In the genomic region with DNA sequence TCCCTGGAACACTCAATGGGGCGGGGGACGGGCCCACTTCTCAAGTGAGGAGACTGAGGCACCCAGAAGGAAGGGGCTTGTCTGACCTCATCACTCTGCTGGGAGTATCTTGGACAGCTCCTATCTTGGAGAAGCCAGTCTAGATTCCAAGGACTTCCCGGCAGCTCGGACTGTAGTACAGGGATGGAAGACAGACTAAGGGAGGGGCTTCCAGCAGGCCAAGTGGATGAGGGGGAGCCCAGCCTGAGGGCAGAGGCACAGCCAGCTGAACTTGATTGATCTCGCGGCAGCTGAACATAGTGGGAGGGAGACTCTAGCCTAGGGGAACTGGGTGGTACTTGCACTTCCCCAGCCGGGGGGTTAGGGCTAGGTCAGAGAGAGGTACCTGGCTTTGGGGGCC, we compare ENCODE assay signal across 12 cellular contexts. TPM values are rescaled to one million over a fixed set of nuclear protein-coding genes. Genes with fewer than 3 reads are reported as not detected.
A peak's percentile ranks its signal among the peaks of the same experiment; 100 is the strongest.
DNase-seq lines count a peak whose midpoint lies in the region; ATAC-seq and TF ChIP-seq lines count a peak whose summit lies in the region.
"Had no signal": no experiment of that assay in that cellular context is flagged by ENCODE, and none has a peak within 500 bp of the region (broad histone marks: within the 10 kb centered on the region; RNA-seq: fewer than 3 reads in every experiment).

No MANE protein-coding gene starts in this region.

- H3K36me3 ChIP-seq in HUES64 (ENCODE audit: insufficient read depth, low read length) = no peaks in the 10 kb centered on the region

- peaks cover 12% of the 10 kb centered on the region for H3K4me1 Mint-ChIP-seq in osteocyte (ENCODE audit: unreplicated experiment)

- H3K27me3 Mint-ChIP-seq in osteocyte (ENCODE audit: unreplicated experiment) = no peaks in the 10 kb centered on the region

- peak; percentile 50 for DNase-seq in NCI-H2227 (lab: John Stamatoyannopoulos, UW; ENCODE audit: unreplicated experiment)
- no peak for DNase-seq in NCI-H2227 treated with DMSO at 0.1 percent for 48 hours (lab: John Stamatoyannopoulos, UW)
- no peak for DNase-seq in coronary artery (ENCODE audit: low spot score)
- DNase-seq in osteocyte (ENCODE audit: extremely low spot score, unreplicated experiment) = no peak
- no peak for DNase-seq in lower leg skin (ENCODE audit: low spot score in 2 of 2)
- DNase-seq: SHP77 treated with DMSO at 0.1 percent for 48 hours had no signal

- H3K9me3 ChIP-seq in HUES64 (ENCODE audit: insufficient read depth, low read depth, low read length) = no peaks in the 10 kb centered on the region

- no peak for TF ChIP-seq POLR2A in lower leg skin (IDR thresholded peaks at IDR 0.05)

- TF ChIP-seq CTCF in coronary artery (IDR thresholded peaks at IDR 0.05) (no peak), osteocyte (IDR thresholded peaks at IDR 0.05) (no peak), lower leg skin (IDR thresholded peaks at IDR 0.05) (no peak)

- no peak overlapping the region for H3K27ac Mint-ChIP-seq in osteocyte (ENCODE audit: unreplicated experiment)

- H3K9ac ChIP-seq in HUES64 (ENCODE audit: low read depth, low read length) = no peak overlapping the region

- intact Hi-C loops in lower leg skin (cut with DNase I; ENCODE audit: low total_unique reads) = no loop called here

- H3K4me3 ChIP-seq in HUES64 (ENCODE audit: low read length) (peak overlapping the region; percentile 65), coronary artery (peak overlapping the region; percentile 65), lower leg skin (ENCODE audit: low read depth, poor library complexity, severe bottlenecking) (no peak overlapping the region)
- H3K4me3 ChIP-seq: GM12878 had no signal

- H3K27ac ChIP-seq in HUES64 (ENCODE audit: low read depth, low read length) = no peak overlapping the region
- H3K27ac ChIP-seq in coronary artery = no peak overlapping the region
- H3K27ac ChIP-seq: tibial nerve had no signal

- 47% methylated on average over 7 of the region's 7 CpGs for WGBS in HUES64
- WGBS in lower leg skin, 2 donors = 12 to 26% methylated on average over 6 to 7 of the region's 7 CpGs

- H3K9me3 Mint-ChIP-seq in osteocyte (ENCODE audit: unreplicated experiment) = no peaks in the 10 kb centered on the region

- H3K4me3 Mint-ChIP-seq in osteocyte (ENCODE audit: unreplicated experiment) = peak overlapping the region; percentile 49

- no peaks in the 10 kb centered on the region for H3K36me3 Mint-ChIP-seq in osteocyte (ENCODE audit: unreplicated experiment)

- ATAC-seq in GM19455 (IDR thresholded peaks at IDR 0.05; ENCODE audit: unreplicated experiment) (no peak), GM18511 (IDR thresholded peaks at IDR 0.05; ENCODE audit: unreplicated experiment) (no peak)

- H3K27me3 ChIP-seq in HUES64 (ENCODE audit: insufficient read depth, low read length) = peaks cover 39% of the 10 kb centered on the region

- no peaks in the 10 kb centered on the region; the same call in 1 of the 2 replicates for H3K4me1 ChIP-seq in HUES64 (ENCODE audit: insufficient read depth, low read length)

RNA-seq across cellular contexts. Expression of a gene that starts 0.7 kb away (rescaled TPM):
- 1.2 TPM for polyA plus RNA-seq in HUES64 (2013, experiment 1 of 2)
- 2.2 TPM for polyA plus RNA-seq in HUES64 (2013, experiment 2 of 2)
- total RNA-seq in osteocyte (0.63 and 1.1 TPM in 2 replicates), lower leg skin (1 to 10 TPM in 1 of 4 donors, under 1 TPM in 1, not detected in 2; 0.17 to 1.4 TPM)
- total RNA-seq: glomerular endothelial cell had no signal

RNA-seq across cellular contexts. Expression of a gene that starts 10.1 kb away (rescaled TPM):
- polyA plus RNA-seq in HUES64 (2013, experiment 1 of 2) = 3.3 TPM
- 2.7 TPM for polyA plus RNA-seq in HUES64 (2013, experiment 2 of 2)
- 6.1 and 6.3 TPM in 2 replicates for total RNA-seq in osteocyte
- 1 to 10 TPM in 1 of 4 donors, under 1 TPM in 3; 0.15 to 2.8 (median 0.49) TPM for total RNA-seq in lower leg skin

RNA-seq across cellular contexts. Expression of a gene that starts 22.7 kb away (rescaled TPM):
- polyA plus RNA-seq in HUES64 (2013, experiment 1 of 2) = 184 TPM
- polyA plus RNA-seq in HUES64 (2013, experiment 2 of 2) = 194 TPM
- total RNA-seq in osteocyte = 372 and 376 TPM in 2 replicates
- 100 to 1,000 TPM in 2 of 4 donors, 10 to 100 TPM in 2; 31.4 to 179 (median 108) TPM for total RNA-seq in lower leg skin

RNA-seq across cellular contexts. Expression of a gene that starts 23.4 kb away (rescaled TPM):
- polyA plus RNA-seq in HUES64 (2013, experiment 1 of 2) = 1.4 TPM
- polyA plus RNA-seq in HUES64 (2013, experiment 2 of 2) = 1.9 TPM
- total RNA-seq in osteocyte (1.7 and 2.0 TPM in 2 replicates), lower leg skin (1 to 10 TPM; 4.0 to 8.9 (median 6.7) TPM)
